8 cellular contexts compared by ENCODE assay signal in genomic region chr17:29148257-29148789, GRCh38. TPM values are rescaled to one million over a fixed set of nuclear protein-coding genes. Genes with fewer than 3 reads are reported as not detected.
A peak's percentile ranks its signal among the peaks of the same experiment; 100 is the strongest.
DNase-seq lines count a peak whose midpoint lies in the region; ATAC-seq and TF ChIP-seq lines count a peak whose summit lies in the region.

No MANE protein-coding gene starts in this region.

- intact Hi-C loops in activated CD4-positive, alpha-beta T cell treated with anti-CD3 and anti-CD28 coated beads, Interleukin-2, amount 10 ng/mL, durations not matched to agents 24 days and 14 days (cut with micrococcal nuclease), result loop anchor here (1.0 to 10.0 kb wide), 3 partner anchors 32 to 424 kb away; partner anchors contain the start of genes MYO18A, NEK8, NUFIP2 and TLCD1
- intact Hi-C loops in activated B cell treated with CpG ODN at 0.5 μM for 24 hours (cut with micrococcal nuclease), result loop anchor here (1.0 to 10.0 kb wide), 5 partner anchors 8 to 466 kb away; partner anchors contain the start of genes ABHD15, TAOK1 and TP53I13

- POLR2A ChIA-PET in activated B cell treated with CpG ODN at 0.5 μM for 24 hours (lab: Charles Lee), result interaction anchor here (0.6 to 5.0 kb wide), 17 partner anchors 9 to 1666 kb away, joined by 3 to 63 read pairs (median 6); partner anchors contain the start of genes MYO18A, NUFIP2 and PHF12

- no peaks in the 10 kb centered on the region for H3K36me3 ChIP-seq in iPS-20b (ENCODE audit: insufficient read depth, low read depth, low read length)
- no peaks in the 10 kb centered on the region for H3K36me3 ChIP-seq in suprapubic skin

- CTCF ChIA-PET in activated B cell treated with CpG ODN at 0.5 μM for 24 hours (lab: Charles Lee), result interaction anchor here (0.6 to 9.1 kb wide), 18 partner anchors 8 to 424 kb away, joined by 3 to 201 read pairs (median 6); partner anchors contain the start of gene MYO18A

- H3K4me3 Mint-ChIP-seq in activated CD4-positive, alpha-beta T cell treated with anti-CD3 and anti-CD28 coated beads, Interleukin-2, amount 10 ng/mL, durations not matched to agents 24 days and 14 days, result peak overlapping the region; percentile 77
- H3K4me3 Mint-ChIP-seq in activated B cell treated with CpG ODN at 0.5 μM for 24 hours, result peak overlapping the region; percentile 76

- ATAC-seq in activated B cell treated with CpG ODN at 0.5 μM for 24 hours (ENCODE audit: low read depth) (no peak), HG03108 (IDR thresholded peaks at IDR 0.05; ENCODE audit: unreplicated experiment) (no peak)

- peaks cover 5% of the 10 kb centered on the region for H3K36me3 Mint-ChIP-seq in activated CD4-positive, alpha-beta T cell treated with anti-CD3 and anti-CD28 coated beads, Interleukin-2, amount 10 ng/mL, durations not matched to agents 24 days and 14 days (ENCODE audit: low read depth)
- H3K36me3 Mint-ChIP-seq in activated B cell treated with CpG ODN at 0.5 μM for 24 hours (ENCODE audit: low read depth), result no peaks in the 10 kb centered on the region

- no peaks in the 10 kb centered on the region for H3K9me3 Mint-ChIP-seq in activated CD4-positive, alpha-beta T cell treated with anti-CD3 and anti-CD28 coated beads, Interleukin-2, amount 10 ng/mL, durations not matched to agents 24 days and 14 days
- H3K9me3 Mint-ChIP-seq in activated B cell treated with CpG ODN at 0.5 μM for 24 hours, result no peaks in the 10 kb centered on the region

- peak overlapping the region; percentile 59; the same call in 1 of the 2 replicates for H3K9ac ChIP-seq in iPS-20b (ENCODE audit: low read depth, low read length)

- H3K27ac ChIP-seq in iPS-20b (ENCODE audit: low read length), result peak overlapping the region; percentile 43
- H3K27ac ChIP-seq in suprapubic skin, result peak overlapping the region; percentile 83

- peak; percentile 66 for DNase-seq in activated CD4-positive, alpha-beta T cell treated with anti-CD3 and anti-CD28 coated beads, Interleukin-2, amount 10 ng/mL, durations not matched to agents 24 days and 14 days
- no peak for DNase-seq in activated CD4-positive, alpha-beta T cell treated with anti-CD3 and anti-CD28 coated beads for 4 hours
- no peak for DNase-seq in activated B cell treated with CpG ODN at 0.5 μM for 24 hours
- DNase-seq in suprapubic skin (ENCODE audit: low spot score in 2 of 2), result no peak
- no peak for DNase-seq in NCI-H1436 treated with DMSO at 0.1 percent for 48 hours (lab: John Stamatoyannopoulos, UW)
- DNase-seq in EL, result no peak

- H3K27ac Mint-ChIP-seq in activated CD4-positive, alpha-beta T cell treated with anti-CD3 and anti-CD28 coated beads, Interleukin-2, amount 10 ng/mL, durations not matched to agents 24 days and 14 days, result peak overlapping the region; percentile 81
- H3K27ac Mint-ChIP-seq in activated B cell treated with CpG ODN at 0.5 μM for 24 hours, result peak overlapping the region; percentile 89

- peaks cover 13% of the 10 kb centered on the region for H3K4me1 ChIP-seq in iPS-20b (ENCODE audit: insufficient read depth, low read length)
- peaks cover 60% of the 10 kb centered on the region for H3K4me1 ChIP-seq in suprapubic skin

- TF ChIP-seq POLR2A in suprapubic skin (IDR thresholded peaks at IDR 0.05), result no peak

- peak overlapping the region; percentile 50 for H3K4me3 ChIP-seq in iPS-20b (ENCODE audit: low read length)
- H3K4me3 ChIP-seq in suprapubic skin, result peak overlapping the region; percentile 54

- no peaks in the 10 kb centered on the region for H3K27me3 Mint-ChIP-seq in activated CD4-positive, alpha-beta T cell treated with anti-CD3 and anti-CD28 coated beads, Interleukin-2, amount 10 ng/mL, durations not matched to agents 24 days and 14 days
- H3K27me3 Mint-ChIP-seq in activated B cell treated with CpG ODN at 0.5 μM for 24 hours, result no peaks in the 10 kb centered on the region

- H3K4me1 Mint-ChIP-seq in activated CD4-positive, alpha-beta T cell treated with anti-CD3 and anti-CD28 coated beads, Interleukin-2, amount 10 ng/mL, durations not matched to agents 24 days and 14 days, result peaks cover 51% of the 10 kb centered on the region
- peaks cover 45% of the 10 kb centered on the region for H3K4me1 Mint-ChIP-seq in activated B cell treated with CpG ODN at 0.5 μM for 24 hours

- H3K27me3 ChIP-seq in iPS-20b (ENCODE audit: insufficient read depth, low read length) (no peaks in the 10 kb centered on the region), suprapubic skin (no peaks in the 10 kb centered on the region)

- no peak for TF ChIP-seq EP300 in suprapubic skin (IDR thresholded peaks at IDR 0.05)

- 21% methylated on average over 5 of the region's 5 CpGs for WGBS in suprapubic skin

- no peaks in the 10 kb centered on the region for H3K9me3 ChIP-seq in iPS-20b (ENCODE audit: insufficient read depth, low read depth, low read length)
- H3K9me3 ChIP-seq in suprapubic skin, result no peaks in the 10 kb centered on the region

- no peak for TF ChIP-seq CTCF in activated B cell treated with CpG ODN at 0.5 μM for 24 hours (IDR thresholded peaks at IDR 0.05)
- no peak for TF ChIP-seq CTCF in suprapubic skin (IDR thresholded peaks at IDR 0.05)

RNA-seq across cellular contexts. Expression of gene MYO18A, which starts 31.9 kb away (rescaled TPM):
- total RNA-seq in activated CD4-positive, alpha-beta T cell treated with anti-CD3 and anti-CD28 coated beads, Interleukin-2, amount 10 ng/mL, durations not matched to agents 24 days and 14 days, result 36.6 and 37.9 TPM in 2 replicates
- total RNA-seq in activated B cell treated with CpG ODN at 0.5 μM for 24 hours (67.8 and 79.8 TPM in 2 replicates), suprapubic skin (100 to 1,000 TPM in 2 of 4 donors, 10 to 100 TPM in 2; 87.6 to 253 (median 106) TPM)
